Comparison of ENCODE assay signal across 38 cellular contexts in genomic region chr17:36747861-36748260, GRCh38.
"Had no signal": no experiment of that assay in that cellular context is flagged by ENCODE, and none has a peak within 500 bp of the region (broad histone marks: within the 10 kb centered on the region; RNA-seq: fewer than 3 reads in every experiment).

No MANE protein-coding gene starts in this region.

- DNase-seq: activated effector memory CD4-positive, alpha-beta T cell treated with anti-CD3 and anti-CD28 coated beads, Interleukin-2, amount 50 U/mL, for 16 hours; activated effector memory CD4-positive, alpha-beta T cell treated with Interleukin-2 at 50 U/mL for 16 hours; activated gamma-delta T cell; activated gamma-delta T cell treated with Interleukin-2 at 50 U/mL for 16 hours; activated naive CD4-positive, alpha-beta T cell; activated naive CD4-positive, alpha-beta T cell treated with anti-CD3 and anti-CD28 coated beads for 36 hours; activated naive CD4-positive, alpha-beta T cell treated with anti-CD3 and anti-CD28 coated beads, Interleukin-2, amount 10 ng/mL, durations not matched to agents 7 days and 5 days; activated naive CD4-positive, alpha-beta T cell treated with anti-CD3 and anti-CD28 coated beads, Interleukin-2, amount 50 U/mL, for 16 hours; activated naive CD4-positive, alpha-beta T cell treated with Interleukin-2 at 50 U/mL for 16 hours; activated naive CD8-positive, alpha-beta T cell treated with anti-CD3 and anti-CD28 coated beads for 36 hours; activated naive CD8-positive, alpha-beta T cell treated with anti-CD3 and anti-CD28 coated beads, Interleukin-2, amount 10 ng/mL, durations not matched to agents 7 days and 5 days; activated naive CD8-positive, alpha-beta T cell treated with anti-CD3 and anti-CD28 coated beads, Interleukin-2, amount 50 U/mL, for 24 hours; activated T-cell treated with anti-CD3 and anti-CD28 coated beads, Interleukin-2, amount 50 U/mL, for 1 hour; activated T-cell treated with anti-CD3 and anti-CD28 coated beads, Interleukin-2, amount 50 U/mL, for 24 hours; activated T-cell treated with anti-CD3 and anti-CD28 coated beads, Interleukin-2, amount 50 U/mL, for 4 hours; activated T-cell treated with anti-CD3 and anti-CD28 coated beads, Interleukin-2, amount 50 U/mL, for 48 hours; activated T-cell treated with anti-CD3 and anti-CD28 coated beads, Interleukin-2, amount 50 U/mL, for 72 hours; adrenal gland; amniotic stem cell; amygdala; anterior cingulate cortex; aorta; body of pancreas; brain microvascular endothelial cell; caudate nucleus; central memory CD4-positive, alpha-beta T cell; cerebellar nuclear complex had no signal

- H3K4me3 Mint-ChIP-seq: activated naive CD4-positive, alpha-beta T cell treated with anti-CD3 and anti-CD28 coated beads for 36 hours; activated naive CD4-positive, alpha-beta T cell treated with anti-CD3 and anti-CD28 coated beads, Interleukin-2, amount 10 ng/mL, durations not matched to agents 7 days and 5 days; activated naive CD4-positive, alpha-beta T cell treated with anti-CD3 and anti-CD28 coated beads, Interleukin-2, amount 50 U/mL, for 24 hours; activated naive CD8-positive, alpha-beta T cell; activated naive CD8-positive, alpha-beta T cell treated with anti-CD3 and anti-CD28 coated beads for 36 hours; activated naive CD8-positive, alpha-beta T cell treated with anti-CD3 and anti-CD28 coated beads, Interleukin-2, amount 10 ng/mL, durations not matched to agents 7 days and 5 days; activated naive CD8-positive, alpha-beta T cell treated with anti-CD3 and anti-CD28 coated beads, Interleukin-2, amount 50 U/mL, for 24 hours; activated T-cell treated with anti-CD3 and anti-CD28 coated beads, Interleukin-2, amount 50 U/mL, for 24 hours; activated T-cell treated with anti-CD3 and anti-CD28 coated beads, Interleukin-2, amount 50 U/mL, for 4 hours; activated T-cell treated with anti-CD3 and anti-CD28 coated beads, Interleukin-2, amount 50 U/mL, for 72 hours; activated T-helper 1 cell treated with anti-CD3 and anti-CD28 coated beads, Interleukin-12 subunit alpha, Interleukin-12 subunit beta, Interleukin-2, Interleukin-4 antibody, amounts not matched to agents 30 ng/mL and 10 ng/mL and 1 ng/mL, durations not matched to agents 14 hours and 24 hours and 36 hours; activated T-helper 17 cell treated with anti-CD3 and anti-CD28 coated beads, Interleukin-2, amount 50 U/mL, for 72 hours; brain; central memory CD8-positive, alpha-beta T cell had no signal

- H3K36me3 Mint-ChIP-seq: activated naive CD4-positive, alpha-beta T cell treated with anti-CD3 and anti-CD28 coated beads, Interleukin-2, amount 10 ng/mL, durations not matched to agents 7 days and 5 days; activated naive CD4-positive, alpha-beta T cell treated with anti-CD3 and anti-CD28 coated beads, Interleukin-2, amount 50 U/mL, for 72 hours; activated naive CD8-positive, alpha-beta T cell; activated naive CD8-positive, alpha-beta T cell treated with anti-CD3 and anti-CD28 coated beads, Interleukin-2, amount 10 ng/mL, durations not matched to agents 7 days and 5 days; brain had no signal

- H3K36me3 ChIP-seq: adrenal gland, ascending aorta, brain microvascular endothelial cell, breast epithelium, cardiac muscle cell had no signal

- H3K27ac Mint-ChIP-seq: activated naive CD4-positive, alpha-beta T cell treated with anti-CD3 and anti-CD28 coated beads for 36 hours; activated naive CD4-positive, alpha-beta T cell treated with anti-CD3 and anti-CD28 coated beads, Interleukin-2, amount 10 ng/mL, durations not matched to agents 7 days and 5 days; activated naive CD4-positive, alpha-beta T cell treated with anti-CD3 and anti-CD28 coated beads, Interleukin-2, amount 50 U/mL, for 24 hours; activated naive CD8-positive, alpha-beta T cell; activated naive CD8-positive, alpha-beta T cell treated with anti-CD3 and anti-CD28 coated beads for 36 hours; activated naive CD8-positive, alpha-beta T cell treated with anti-CD3 and anti-CD28 coated beads, Interleukin-2, amount 10 ng/mL, durations not matched to agents 7 days and 5 days; activated naive CD8-positive, alpha-beta T cell treated with anti-CD3 and anti-CD28 coated beads, Interleukin-2, amount 50 U/mL, for 24 hours; activated T-cell treated with anti-CD3 and anti-CD28 coated beads, Interleukin-2, amount 50 U/mL, for 24 hours; activated T-cell treated with anti-CD3 and anti-CD28 coated beads, Interleukin-2, amount 50 U/mL, for 72 hours; activated T-helper 1 cell treated with anti-CD3 and anti-CD28 coated beads, Interleukin-12 subunit alpha, Interleukin-12 subunit beta, Interleukin-2, Interleukin-4 antibody, amounts not matched to agents 30 ng/mL and 10 ng/mL and 1 ng/mL, durations not matched to agents 14 hours and 24 hours and 36 hours; activated T-helper 17 cell treated with anti-CD3 and anti-CD28 coated beads, Interleukin-2, amount 50 U/mL, for 72 hours; activated T-helper 2 cell treated with anti-CD3 and anti-CD28 coated beads, Interferon-gamma antibody, Interleukin-2, Interleukin-4, amounts not matched to agents 10 μg/mL and 5 μg/mL and 100 μg/mL, durations not matched to agents 14 hours and 24 hours and 36 hours had no signal

- H3K4me1 Mint-ChIP-seq: activated naive CD4-positive, alpha-beta T cell treated with anti-CD3 and anti-CD28 coated beads, Interleukin-2, amount 10 ng/mL, durations not matched to agents 7 days and 5 days; activated naive CD4-positive, alpha-beta T cell treated with anti-CD3 and anti-CD28 coated beads, Interleukin-2, amount 50 U/mL, for 24 hours; activated naive CD8-positive, alpha-beta T cell treated with anti-CD3 and anti-CD28 coated beads for 36 hours; activated naive CD8-positive, alpha-beta T cell treated with anti-CD3 and anti-CD28 coated beads, Interleukin-2, amount 10 ng/mL, durations not matched to agents 7 days and 5 days; activated naive CD8-positive, alpha-beta T cell treated with anti-CD3 and anti-CD28 coated beads, Interleukin-2, amount 50 U/mL, for 24 hours; activated T-helper 17 cell treated with anti-CD3 and anti-CD28 coated beads, Interleukin-2, amount 50 U/mL, for 72 hours; central memory CD8-positive, alpha-beta T cell had no signal

- H3K27ac ChIP-seq: adrenal gland, ascending aorta, body of pancreas, brain microvascular endothelial cell, breast epithelium, cardiac muscle cell had no signal

- H3K9me3 Mint-ChIP-seq: activated naive CD4-positive, alpha-beta T cell treated with anti-CD3 and anti-CD28 coated beads for 36 hours; activated naive CD4-positive, alpha-beta T cell treated with anti-CD3 and anti-CD28 coated beads, Interleukin-2, amount 10 ng/mL, durations not matched to agents 7 days and 5 days; activated naive CD4-positive, alpha-beta T cell treated with anti-CD3 and anti-CD28 coated beads, Interleukin-2, amount 50 U/mL, for 24 hours; activated naive CD4-positive, alpha-beta T cell treated with anti-CD3 and anti-CD28 coated beads, Interleukin-2, amount 50 U/mL, for 72 hours; activated naive CD8-positive, alpha-beta T cell treated with anti-CD3 and anti-CD28 coated beads for 36 hours; activated naive CD8-positive, alpha-beta T cell treated with anti-CD3 and anti-CD28 coated beads, Interleukin-2, amount 10 ng/mL, durations not matched to agents 7 days and 5 days; activated naive CD8-positive, alpha-beta T cell treated with anti-CD3 and anti-CD28 coated beads, Interleukin-2, amount 50 U/mL, for 24 hours; activated T-cell treated with anti-CD3 and anti-CD28 coated beads, Interleukin-2, amount 50 U/mL, for 4 hours; activated T-cell treated with anti-CD3 and anti-CD28 coated beads, Interleukin-2, amount 50 U/mL, for 72 hours; activated T-helper 1 cell treated with anti-CD3 and anti-CD28 coated beads, Interleukin-12 subunit alpha, Interleukin-12 subunit beta, Interleukin-2, Interleukin-4 antibody, amounts not matched to agents 30 ng/mL and 10 ng/mL and 1 ng/mL, durations not matched to agents 14 hours and 24 hours and 36 hours; activated T-helper 17 cell treated with anti-CD3 and anti-CD28 coated beads, Interleukin-2, amount 50 U/mL, for 72 hours; activated T-helper 2 cell treated with anti-CD3 and anti-CD28 coated beads, Interferon-gamma antibody, Interleukin-2, Interleukin-4, amounts not matched to agents 10 μg/mL and 5 μg/mL and 100 μg/mL, durations not matched to agents 14 hours and 24 hours and 36 hours; central memory CD8-positive, alpha-beta T cell had no signal

- H3K4me1 ChIP-seq: adrenal gland, ascending aorta, body of pancreas, breast epithelium had no signal

- H3K27me3 ChIP-seq: adrenal gland, ascending aorta, breast epithelium, cardiac muscle cell had no signal

- H3K4me3 ChIP-seq: adrenal gland, ascending aorta, body of pancreas, breast epithelium, cardiac muscle cell had no signal

- H3K27me3 Mint-ChIP-seq: activated naive CD8-positive, alpha-beta T cell; activated naive CD8-positive, alpha-beta T cell treated with anti-CD3 and anti-CD28 coated beads for 36 hours; activated naive CD8-positive, alpha-beta T cell treated with anti-CD3 and anti-CD28 coated beads, Interleukin-2, amount 50 U/mL, for 24 hours; activated T-cell treated with anti-CD3 and anti-CD28 coated beads, Interleukin-2, amount 50 U/mL, for 24 hours had no signal

- H3K9me3 ChIP-seq: ascending aorta, body of pancreas, breast epithelium had no signal
